ENCODE assay signal across 1 cellular context in genomic region chr6:27668442-27669275, GRCh38.
A peak's percentile ranks its signal among the peaks of the same experiment; 100 is the strongest.
TF ChIP-seq lines count a peak whose summit lies in the region.

No MANE protein-coding gene starts in this region.

TF ChIP-seq in HepG2, 621 proteins besides CTCF, POLR2A, EP300 and RAD21 (continued from another document and continues in another):
- TF ChIP-seq HMGXB4 (CRISPR knock-in tag; IDR thresholded peaks at IDR 0.05; ENCODE audit: borderline replicate concordance in 1 of 2, low read depth in 1 of 2) (peak; percentile 97 to 99), ZFP1 (CRISPR knock-in tag; IDR thresholded peaks at IDR 0.05) (no peak), PAXIP1 (CRISPR knock-in tag; conservative IDR thresholded peaks at IDR 0.05) (no peak; the same call in 1 of the 2 replicates), ZNF672 (CRISPR knock-in tag; IDR thresholded peaks at IDR 0.05) (no peak), U2AF2 (IDR thresholded peaks at IDR 0.05; ENCODE audit: low read depth, low read length) (no peak), ETS1 (CRISPR knock-in tag; IDR thresholded peaks at IDR 0.05) (no peak), MIER3 (CRISPR knock-in tag; IDR thresholded peaks at IDR 0.05; ENCODE audit: borderline replicate concordance) (no peak), RXRA (CRISPR knock-in tag; IDR thresholded peaks at IDR 0.05) (no peak), ZBTB49 (CRISPR knock-in tag; IDR thresholded peaks at IDR 0.05; ENCODE audit: borderline replicate concordance) (no peak), ZNF468 (CRISPR knock-in tag; IDR thresholded peaks at IDR 0.05) (no peak), TRIM22 (IDR thresholded peaks at IDR 0.05) (no peak), E2F5 (CRISPR knock-in tag; conservative IDR thresholded peaks at IDR 0.05) (no peak), ZIK1 (CRISPR knock-in tag; IDR thresholded peaks at IDR 0.05; ENCODE audit: borderline replicate concordance, low read depth) (no peak), ZNF747 (CRISPR knock-in tag; IDR thresholded peaks at IDR 0.05; ENCODE audit: borderline replicate concordance) (no peak), LRRFIP1 (CRISPR knock-in tag; conservative IDR thresholded peaks at IDR 0.05) (0 out of 2 replicates have a peak, but pooled peaks have one; percentile 37), ZMAT3 (CRISPR knock-in tag; conservative IDR thresholded peaks at IDR 0.05) (no peak), XBP1 (CRISPR knock-in tag; IDR thresholded peaks at IDR 0.05) (no peak), SIN3A (IDR thresholded peaks at IDR 0.05; ENCODE audit: borderline replicate concordance, low read depth, low read length) (no peak), ZNF841 (CRISPR knock-in tag; IDR thresholded peaks at IDR 0.05; ENCODE audit: borderline replicate concordance) (no peak), ZSCAN12 (CRISPR knock-in tag; IDR thresholded peaks at IDR 0.05) (no peak), THRA (CRISPR knock-in tag; IDR thresholded peaks at IDR 0.05; ENCODE audit: borderline replicate concordance) (no peak), ZNF326 (CRISPR knock-in tag; IDR thresholded peaks at IDR 0.05; ENCODE audit: borderline replicate concordance) (no peak), ZNF510 (CRISPR knock-in tag; IDR thresholded peaks at IDR 0.05; ENCODE audit: low read depth) (no peak), ZNF34 (CRISPR knock-in tag; IDR thresholded peaks at IDR 0.05; ENCODE audit: borderline replicate concordance) (no peak), SMYD3 (CRISPR knock-in tag; IDR thresholded peaks at IDR 0.05) (0 out of 2 replicates have a peak, but pooled peaks have one; percentile 86), MEIS2 (CRISPR knock-in tag; IDR thresholded peaks at IDR 0.05) (peak; percentile 63; the same call in 1 of the 2 replicates), ZFP62 (CRISPR knock-in tag; IDR thresholded peaks at IDR 0.05) (no peak), ZXDC (CRISPR knock-in tag; IDR thresholded peaks at IDR 0.05) (no peak), ZBTB44 (CRISPR knock-in tag; IDR thresholded peaks at IDR 0.05) (no peak), NFKB2 (CRISPR knock-in tag; IDR thresholded peaks at IDR 0.05; ENCODE audit: borderline replicate concordance) (peak; percentile 40; the same call in 1 of the 2 replicates), ZNF251 (CRISPR knock-in tag; IDR thresholded peaks at IDR 0.05) (no peak), ZNF816 (CRISPR knock-in tag; IDR thresholded peaks at IDR 0.05; ENCODE audit: borderline replicate concordance) (0 out of 2 replicates have a peak, but pooled peaks have one; percentile 26), IRF1 (CRISPR knock-in tag; IDR thresholded peaks at IDR 0.05; ENCODE audit: low read depth) (no peak), TP53 (CRISPR knock-in tag; conservative IDR thresholded peaks at IDR 0.05) (no peak), ZNF713 (CRISPR knock-in tag; IDR thresholded peaks at IDR 0.05) (no peak), CREBL2 (CRISPR knock-in tag; IDR thresholded peaks at IDR 0.05; ENCODE audit: borderline replicate concordance) (no peak), IRF2 (CRISPR knock-in tag; IDR thresholded peaks at IDR 0.05) (peak; percentile 49; the same call in 1 of the 2 replicates), POLR2AphosphoS2 (IDR thresholded peaks at IDR 0.05; ENCODE audit: low read depth, low read length) (no peak)
